8 cellular contexts compared by ENCODE assay signal in genomic region chr6:114304304-114304887, GRCh38. TPM values are rescaled to one million over a fixed set of nuclear protein-coding genes. Genes with fewer than 3 reads are reported as not detected.
DNase-seq lines count a peak whose midpoint lies in the region; ATAC-seq and TF ChIP-seq lines count a peak whose summit lies in the region.

No MANE protein-coding gene starts in this region.

- H3K36me3 ChIP-seq in heart left ventricle (no peaks in the 10 kb centered on the region), OCI-LY1 (ENCODE audit: insufficient read depth, low read length) (no peaks in the 10 kb centered on the region), transverse colon (no peaks in the 10 kb centered on the region), mesendoderm (ENCODE audit: control insufficient read depth, insufficient read depth, low read length) (no peaks in the 10 kb centered on the region)

- TF ChIP-seq POLR2A in heart left ventricle (IDR thresholded peaks at IDR 0.05) (no peak), transverse colon (IDR thresholded peaks at IDR 0.05) (no peak)

- no peak overlapping the region for H2BK15ac ChIP-seq in mesendoderm (replicated peaks; ENCODE audit: low read depth)

- H3K27me3 ChIP-seq in heart left ventricle, result no peaks in the 10 kb centered on the region
- no peaks in the 10 kb centered on the region for H3K27me3 ChIP-seq in right cardiac atrium (ENCODE audit: control insufficient read depth, insufficient read depth)
- no peaks in the 10 kb centered on the region for H3K27me3 ChIP-seq in OCI-LY1 (ENCODE audit: insufficient read depth, low read length)
- no peaks in the 10 kb centered on the region for H3K27me3 ChIP-seq in transverse colon
- peaks cover 2% of the 10 kb centered on the region for H3K27me3 ChIP-seq in mesendoderm (ENCODE audit: insufficient read depth, low read length, poor library complexity)

- no peak overlapping the region for H3K27ac ChIP-seq in heart left ventricle
- no peak overlapping the region for H3K27ac ChIP-seq in right cardiac atrium (ENCODE audit: low read length)
- no peak overlapping the region for H3K27ac ChIP-seq in OCI-LY1 (ENCODE audit: low read depth, low read length, poor library complexity, severe bottlenecking)
- no peak overlapping the region for H3K27ac ChIP-seq in transverse colon
- no peak overlapping the region for H3K27ac ChIP-seq in mesendoderm (ENCODE audit: low read depth, low read length)

- H3K4ac ChIP-seq in mesendoderm (ENCODE audit: low read depth, low read length), result no peak overlapping the region

- no peak overlapping the region for H2AFZ ChIP-seq in OCI-LY1 (ENCODE audit: low read length)

- H3K4me1 ChIP-seq in heart left ventricle (no peaks in the 10 kb centered on the region), right cardiac atrium (ENCODE audit: control insufficient read depth, insufficient read depth, low read length) (no peaks in the 10 kb centered on the region), OCI-LY1 (ENCODE audit: insufficient read depth, low read length, severe bottlenecking) (no peaks in the 10 kb centered on the region), transverse colon (no peaks in the 10 kb centered on the region), mesendoderm (ENCODE audit: control insufficient read depth, low read depth, low read length) (no peaks in the 10 kb centered on the region)

- H3K79me1 ChIP-seq in mesendoderm (ENCODE audit: low read length), result no peaks in the 10 kb centered on the region

- no peak overlapping the region for H3K56ac ChIP-seq in mesendoderm (ENCODE audit: low read length)

- H3K4me2 ChIP-seq in OCI-LY1 (ENCODE audit: low read length) (no peak overlapping the region), mesendoderm (ENCODE audit: low read length) (no peak overlapping the region)

- H2AK5ac ChIP-seq in mesendoderm (ENCODE audit: low read length), result no peak overlapping the region

- no peaks in the 10 kb centered on the region for H3F3A ChIP-seq in OCI-LY1 (ENCODE audit: insufficient read depth, low read length)

- in situ Hi-C loops in transverse colon (cut with MboI; ENCODE audit: low pct_ligation_motif_present in 1 of 4, low pct_unique_long_range_greater_than_20kb in 1 of 4, low sequenced_read_pairs in 3 of 4), result no loop called here

- DNase-seq in heart left ventricle, result no peak
- DNase-seq in right cardiac atrium, result no peak
- DNase-seq in epithelial cell of proximal tubule (ENCODE audit: low read depth), result no peak
- no peak for DNase-seq in transverse colon
- no peak for DNase-seq in HuH-7 (ENCODE audit: low spot score)
- DNase-seq in mesendoderm, result no peak

- H3K4me3 ChIP-seq in heart left ventricle (no peak overlapping the region), right cardiac atrium (ENCODE audit: low read length) (no peak overlapping the region), OCI-LY1 (ENCODE audit: low read depth, low read length, poor library complexity, severe bottlenecking) (no peak overlapping the region), epithelial cell of proximal tubule (ENCODE audit: low read depth, low read length) (no peak overlapping the region), transverse colon (no peak overlapping the region), mesendoderm (ENCODE audit: low read length) (no peak overlapping the region)

- H3K79me2 ChIP-seq in OCI-LY1 (ENCODE audit: insufficient read depth, low read length), result no peaks in the 10 kb centered on the region
- no peaks in the 10 kb centered on the region for H3K79me2 ChIP-seq in mesendoderm (ENCODE audit: control insufficient read depth, insufficient read depth, low read length)

- no peaks in the 10 kb centered on the region for H4K20me1 ChIP-seq in OCI-LY1 (ENCODE audit: insufficient read depth, low read length)

- WGBS in heart left ventricle, 4 donors, result 68 to 85% (median 76%) methylated on average over 1 of the region's 1 CpG
- WGBS in right cardiac atrium, result 65% methylated on average over 1 of the region's 1 CpG
- WGBS in transverse colon (ENCODE audit: low coverage in 1 of 2), 2 donors, result 29 to 57% methylated on average over 1 of the region's 1 CpG
- no CpG with 5 or more reads among the region's 1 CpG for WGBS in mesendoderm (ENCODE audit: extremely low coverage, insufficient coverage, low lambda C conversion rate)

- no peak for TF ChIP-seq EP300 in transverse colon (IDR thresholded peaks at IDR 0.05; ENCODE audit: low read depth)

- TF ChIP-seq CTCF in heart left ventricle (IDR thresholded peaks at IDR 0.05) (peak; percentile 18 to 60 (median 46)), OCI-LY1 (IDR thresholded peaks at IDR 0.05; ENCODE audit: low read length) (peak; percentile 42), epithelial cell of proximal tubule (conservative IDR thresholded peaks at IDR 0.05; ENCODE audit: low read depth, low read length) (peak; percentile 65), transverse colon (IDR thresholded peaks at IDR 0.05) (peak in 4 of 5 experiments; percentile 11 to 37 (median 30))

- H4K8ac ChIP-seq in mesendoderm (ENCODE audit: low read depth, low read length), result no peak overlapping the region

- no peak overlapping the region for H3K23ac ChIP-seq in mesendoderm (ENCODE audit: low read length)

- no peak overlapping the region for H4K5ac ChIP-seq in mesendoderm (ENCODE audit: low read length)

- H3K18ac ChIP-seq in mesendoderm (ENCODE audit: low read length), result no peak overlapping the region

- intact Hi-C loops in heart left ventricle (cut with DNase I), result loop anchor here in 5 of 10 donors (5.0 to 10.0 kb wide), 3 partner anchors 200 to 307 kb away; no protein-coding TSS in a partner anchor
- intact Hi-C loops in right cardiac atrium (cut with DNase I), result no loop called here
- intact Hi-C loops in transverse colon (cut with DNase I; ENCODE audit: low total_unique reads), result no loop called here

- no peaks in the 10 kb centered on the region for H3K9me2 ChIP-seq in OCI-LY1 (ENCODE audit: low read depth, low read length)

- H2BK120ac ChIP-seq in mesendoderm (ENCODE audit: low read depth, low read length), result no peak overlapping the region

- no peak for ATAC-seq in heart left ventricle
- no peak for ATAC-seq in right cardiac atrium
- ATAC-seq in GM18909 (IDR thresholded peaks at IDR 0.05; ENCODE audit: poor library complexity, unreplicated experiment), result no peak

- no peak overlapping the region for H2BK5ac ChIP-seq in mesendoderm (ENCODE audit: low read length)

- H3K9me3 ChIP-seq in heart left ventricle (no peaks in the 10 kb centered on the region), right cardiac atrium (ENCODE audit: control insufficient read depth, low read length) (no peaks in the 10 kb centered on the region), OCI-LY1 (ENCODE audit: low read length) (no peaks in the 10 kb centered on the region), transverse colon (no peaks in the 10 kb centered on the region)

- H3K9ac ChIP-seq in OCI-LY1 (ENCODE audit: low read length) (no peak overlapping the region), mesendoderm (ENCODE audit: low read length) (no peak overlapping the region)

RNA-seq across cellular contexts. Expression of gene HS3ST5, which starts 38.4 kb away (rescaled TPM):
- total RNA-seq in heart left ventricle (not detected), right cardiac atrium (not detected), epithelial cell of proximal tubule (0.17 TPM in 1 of 2 replicates, not detected in the other), transverse colon (under 1 TPM in 2 of 4 donors, not detected in 2; 0.27 to 0.32 TPM)
- polyA plus RNA-seq in heart left ventricle (not detected), right cardiac atrium (not detected)
- polyA plus RNA-seq in mesendoderm (2013, experiment 1 of 2), result 2.4 TPM
- polyA plus RNA-seq in mesendoderm (2013, experiment 2 of 2), result 2.3 TPM
